ENCODE assay signal across 8 cellular contexts in the genomic region with DNA sequence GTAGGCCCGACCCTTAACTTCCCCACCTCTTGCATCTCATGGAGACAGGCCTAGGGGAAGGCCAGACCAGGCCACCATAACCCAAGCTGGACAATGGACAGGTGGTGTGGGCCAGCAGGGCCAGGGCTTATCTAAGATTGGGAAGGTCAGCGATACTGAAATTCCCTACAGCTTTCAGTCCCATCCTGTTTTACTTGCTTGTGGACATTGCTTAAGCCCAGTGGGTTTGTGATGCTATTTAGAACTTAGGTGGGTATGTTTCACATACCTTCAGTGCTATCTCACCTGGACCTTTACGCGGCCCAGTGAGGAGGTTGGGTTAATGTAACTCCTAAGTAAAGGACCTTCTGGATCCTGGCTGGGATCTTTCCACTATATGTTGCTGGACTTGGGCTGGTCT. TPM values are rescaled to one million over a fixed set of nuclear protein-coding genes. Genes with fewer than 3 reads are reported as not detected.
DNase-seq lines count a peak whose midpoint lies in the region; ATAC-seq, FAIRE-seq and TF ChIP-seq lines count a peak whose summit lies in the region.

No MANE protein-coding gene starts in this region.

- H3K4me1 Mint-ChIP-seq in nephron progenitor cell, result peaks cover 74% of the 10 kb centered on the region

- H3K9ac ChIP-seq in endocrine pancreas (ENCODE audit: control insufficient read depth, insufficient read depth, low read length), result peak overlapping the region; percentile 2

- POLR2A ChIA-PET in BJ (lab: Charles Lee) (no interaction called here), GM10248 (lab: Yijun Ruan, JAX) (interaction anchor here (1.5 kb wide), 1 partner anchor 15 kb away, joined by 7 read pairs; no protein-coding TSS in a partner anchor)

- H3K9me3 Mint-ChIP-seq in nephron progenitor cell, result no peaks in the 10 kb centered on the region

- H3K36me3 ChIP-seq in BJ (ENCODE audit: control insufficient read depth, insufficient read depth, low read length) (peaks cover 3% of the 10 kb centered on the region; the same call in 1 of the 2 replicates), endocrine pancreas (ENCODE audit: control insufficient read depth, insufficient read depth, low read length) (no peaks in the 10 kb centered on the region), small intestine (ENCODE audit: control insufficient read depth in 2 of 2, insufficient read depth in 2 of 2, low read length in 2 of 2) (no peaks in the 10 kb centered on the region)

- peak overlapping the region; percentile 95 for H3K4me3 Mint-ChIP-seq in nephron progenitor cell

- CTCF ChIA-PET in BJ (lab: Yijun Ruan, JAX) (interaction anchor here (0.9 to 4.8 kb wide), 2 partner anchors 12 to 36 kb away, joined by 3 to 22 read pairs; a partner anchor contains a TSS), GM10248 (lab: Yijun Ruan, JAX) (interaction anchor here (1.2 to 6.9 kb wide), 9 partner anchors 11 to 279 kb away, joined by 3 to 52 read pairs (median 5); a partner anchor contains a TSS)

- no peak for TF ChIP-seq POLR2A in NB4 (IDR thresholded peaks at IDR 0.05; ENCODE audit: extremely low read depth, insufficient read length)

- H3K4me1 ChIP-seq in endocrine pancreas (ENCODE audit: control insufficient read depth, insufficient read depth, low read length) (peaks cover 5% of the 10 kb centered on the region), small intestine (ENCODE audit: control insufficient read depth in 2 of 2, insufficient read depth in 1 of 2, low read depth in 1 of 2, low read length in 1 of 2) (peaks cover 6 to 15% of the 10 kb centered on the region in 2 donors)

- peaks cover 39% of the 10 kb centered on the region for H3K36me3 Mint-ChIP-seq in nephron progenitor cell (ENCODE audit: low read depth)

- 53 to 74% (median 73%) methylated on average over 4 of the region's 4 CpGs for WGBS in small intestine, 3 donors

- H3K27me3 ChIP-seq in BJ (ENCODE audit: control insufficient read depth, insufficient read depth, low read length), result no peaks in the 10 kb centered on the region
- no peaks in the 10 kb centered on the region for H3K27me3 ChIP-seq in endocrine pancreas (ENCODE audit: control insufficient read depth, insufficient read depth, low read length)
- H3K27me3 ChIP-seq in small intestine (ENCODE audit: control insufficient read depth in 2 of 2, insufficient read depth in 2 of 2, low read length in 2 of 2), result no peaks in the 10 kb centered on the region

- no peaks in the 10 kb centered on the region for H3K9me3 ChIP-seq in endocrine pancreas (ENCODE audit: control insufficient read depth, low read length)
- no peaks in the 10 kb centered on the region for H3K9me3 ChIP-seq in small intestine (ENCODE audit: control insufficient read depth, low read depth)

- TF ChIP-seq CTCF in BJ (IDR thresholded peaks at IDR 0.05; ENCODE audit: insufficient read depth, low read depth, low read length) (no peak), NB4 (IDR thresholded peaks at IDR 0.05; ENCODE audit: low read depth, low read length) (no peak), nephron progenitor cell (IDR thresholded peaks at IDR 0.05) (no peak), GM10248 (IDR thresholded peaks at IDR 0.05; ENCODE audit: control extremely low read depth, extremely low read depth, low read depth, missing control alignments) (no peak)

- DNase-seq in BJ (ENCODE audit: low read depth) (no peak), NB4 (ENCODE audit: low read depth) (no peak), nephron progenitor cell (no peak), NCI-H1092 treated with DMSO at 0.1 percent for 48 hours (lab: John Stamatoyannopoulos, UW) (no peak), small intestine (no peak), GM10248 (ENCODE audit: extremely low spot score) (no peak)

- ATAC-seq in HG03135 (IDR thresholded peaks at IDR 0.05; ENCODE audit: unreplicated experiment), result no peak

- FAIRE-seq in small intestine (lab: Jason Lieb, UNC), result no peak

- H3K27ac ChIP-seq in small intestine (ENCODE audit: low read depth in 1 of 2, low read length in 1 of 2), result peak overlapping the region in 1 of 2 donors; percentile 89

- peak overlapping the region; percentile 82 for H3K4me3 ChIP-seq in BJ (ENCODE audit: low read depth, low read length)
- H3K4me3 ChIP-seq in NB4 (ENCODE audit: low read depth, low read length), result peak overlapping the region; percentile 74
- no peak overlapping the region for H3K4me3 ChIP-seq in endocrine pancreas (ENCODE audit: control insufficient read depth, insufficient read depth, low read length)
- no peak overlapping the region for H3K4me3 ChIP-seq in small intestine (ENCODE audit: low read depth in 1 of 2, low read length in 2 of 2)

- peak overlapping the region; percentile 95 for H3K27ac Mint-ChIP-seq in nephron progenitor cell

- no peaks in the 10 kb centered on the region for H3K27me3 Mint-ChIP-seq in nephron progenitor cell (ENCODE audit: low read depth, poor library complexity)

RNA-seq across cellular contexts. Expression of a gene that starts 1.7 kb away (rescaled TPM):
- polyA plus RNA-seq in BJ (2011; rRNA removed) (181 and 327 TPM in 2 replicates), small intestine (100 to 1,000 TPM in 1 of 3 donors, 1 to 10 TPM in 2; 2.4 to 147 (median 3.4) TPM)
- polyA minus RNA-seq in BJ (2011; rRNA and poly(A)+ RNA removed), result 242 and 419 TPM in 2 replicates

RNA-seq across cellular contexts. Expression of a gene that starts 13.0 kb away (rescaled TPM):
- polyA plus RNA-seq in BJ (2011; rRNA removed) (48.1 and 58.0 TPM in 2 replicates), small intestine (10 to 100 TPM in 1 of 3 donors, under 1 TPM in 2; 0.45 to 15.9 (median 0.81) TPM)
- polyA minus RNA-seq in BJ (2011; rRNA and poly(A)+ RNA removed), result 38.7 and 87.4 TPM in 2 replicates

RNA-seq across cellular contexts. Expression of a gene that starts 37.1 kb away (rescaled TPM):
- polyA plus RNA-seq in BJ (2011; rRNA removed) (11.7 and 13.2 TPM in 2 replicates), small intestine (10 to 100 TPM in 1 of 3 donors, 1 to 10 TPM in 2; 5.8 to 32.1 (median 7.8) TPM)
- 12.0 and 16.4 TPM in 2 replicates for polyA minus RNA-seq in BJ (2011; rRNA and poly(A)+ RNA removed)

RNA-seq across cellular contexts. Expression of a gene that starts 37.4 kb away (rescaled TPM):
- polyA plus RNA-seq in BJ (2011; rRNA removed) (371 and 399 TPM in 2 replicates), small intestine (100 to 1,000 TPM; 116 to 211 (median 174) TPM)
- polyA minus RNA-seq in BJ (2011; rRNA and poly(A)+ RNA removed), result 72.7 and 128 TPM in 2 replicates

Comparison
In these comparisons a context has a peak if more than half of its experiments do, and no peak if none do; other contexts are left out.
1. H3K4me3 ChIP-seq: peak in BJ (single experiment) and NB4 (single experiment); none in endocrine pancreas (single experiment) and small intestine (0 of 2).